ENCODE assay signal across 15 cellular contexts in the genomic region with DNA sequence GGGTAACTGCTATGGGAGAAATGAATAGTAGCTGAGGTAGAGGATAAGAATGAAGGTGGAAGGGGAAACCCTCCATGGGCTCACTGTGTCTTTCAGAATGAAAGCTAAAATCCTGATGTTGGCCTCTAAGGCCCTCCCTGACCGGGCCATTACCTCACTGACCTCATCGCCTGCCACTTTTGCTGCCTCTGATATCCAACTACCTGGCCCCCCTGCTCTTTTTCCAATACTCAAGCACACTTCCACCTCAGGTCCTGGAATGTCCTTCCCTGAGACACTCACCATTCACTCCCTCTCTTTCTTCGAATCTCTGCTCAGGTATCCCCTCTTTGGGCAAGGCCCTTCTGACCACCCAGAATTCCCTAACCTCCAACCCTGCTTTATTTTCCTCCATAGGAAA. TPM values are rescaled to one million over a fixed set of nuclear protein-coding genes. Genes with fewer than 3 reads are reported as not detected.
DNase-seq lines count a peak whose midpoint lies in the region; ATAC-seq and TF ChIP-seq lines count a peak whose summit lies in the region.
"Had no signal": no experiment of that assay in that cellular context is flagged by ENCODE, and none has a peak within 500 bp of the region (broad histone marks: within the 10 kb centered on the region; RNA-seq: fewer than 3 reads in every experiment).

No MANE protein-coding gene starts in this region.

- no peaks in the 10 kb centered on the region for H3K9me3 ChIP-seq in CD4-positive, CD25-positive, alpha-beta regulatory T cell (ENCODE audit: control insufficient read depth in 2 of 2, low read length in 2 of 2)
- no peaks in the 10 kb centered on the region for H3K9me3 ChIP-seq in lower lobe of right lung
- H3K9me3 ChIP-seq: suprapubic skin had no signal

- peaks cover 7% of the 10 kb centered on the region for H3K36me3 Mint-ChIP-seq in CD4-positive, CD25-positive, alpha-beta regulatory T cell
- H3K36me3 Mint-ChIP-seq in activated CD4-positive, alpha-beta memory T cell treated with anti-CD3 and anti-CD28 coated beads for 36 hours = peaks cover 39% of the 10 kb centered on the region

- H3K9me3 Mint-ChIP-seq in CD4-positive, CD25-positive, alpha-beta regulatory T cell = no peaks in the 10 kb centered on the region
- no peaks in the 10 kb centered on the region for H3K9me3 Mint-ChIP-seq in activated CD4-positive, alpha-beta memory T cell treated with anti-CD3 and anti-CD28 coated beads for 36 hours

- H3K4me1 ChIP-seq in CD4-positive, CD25-positive, alpha-beta regulatory T cell (ENCODE audit: control insufficient read depth, insufficient read depth, low read length, poor library complexity, severe bottlenecking) = peaks cover 56% of the 10 kb centered on the region
- peaks cover 31% of the 10 kb centered on the region for H3K4me1 ChIP-seq in lower lobe of right lung

- peak overlapping the region; percentile 94 for H3K4me3 ChIP-seq in CD4-positive, CD25-positive, alpha-beta regulatory T cell (ENCODE audit: low read depth, low read length)
- H3K4me3 ChIP-seq in lower lobe of right lung = no peak overlapping the region
- H3K4me3 ChIP-seq: suprapubic skin had no signal

- TF ChIP-seq CTCF in 22Rv1 (IDR thresholded peaks at IDR 0.05) (no peak), lower lobe of right lung (IDR thresholded peaks at IDR 0.05) (no peak)

- no peaks in the 10 kb centered on the region for H3K27me3 Mint-ChIP-seq in CD4-positive, CD25-positive, alpha-beta regulatory T cell
- no peaks in the 10 kb centered on the region for H3K27me3 Mint-ChIP-seq in activated CD4-positive, alpha-beta memory T cell treated with anti-CD3 and anti-CD28 coated beads for 36 hours

- H3K36me3 ChIP-seq in CD4-positive, CD25-positive, alpha-beta regulatory T cell (ENCODE audit: control insufficient read depth, insufficient read depth, low read length) = no peaks in the 10 kb centered on the region
- no peaks in the 10 kb centered on the region for H3K36me3 ChIP-seq in lower lobe of right lung
- H3K36me3 ChIP-seq: suprapubic skin had no signal

- no peak for ATAC-seq in CD4-positive, CD25-positive, alpha-beta regulatory T cell (ENCODE audit: low read depth in 2 of 2)
- no peak for ATAC-seq in lower lobe of right lung
- ATAC-seq in HG03469 (IDR thresholded peaks at IDR 0.05; ENCODE audit: unreplicated experiment) = no peak
- no peak for ATAC-seq in HG03159 (IDR thresholded peaks at IDR 0.05; ENCODE audit: unreplicated experiment)
- ATAC-seq: left ventricle myocardium superior had no signal

- H3K27me3 ChIP-seq in CD4-positive, CD25-positive, alpha-beta regulatory T cell (ENCODE audit: control insufficient read depth, insufficient read depth, low read length) = no peaks in the 10 kb centered on the region
- H3K27me3 ChIP-seq in lower lobe of right lung (ENCODE audit: low read depth) = no peaks in the 10 kb centered on the region

- H3K4me3 Mint-ChIP-seq in CD4-positive, CD25-positive, alpha-beta regulatory T cell = peak overlapping the region; percentile 24 to 96 (median 41)
- peak overlapping the region; percentile 99 for H3K4me3 Mint-ChIP-seq in activated CD4-positive, alpha-beta memory T cell treated with anti-CD3 and anti-CD28 coated beads for 36 hours

- no peak for DNase-seq in CD4-positive, CD25-positive, alpha-beta regulatory T cell
- DNase-seq in activated CD4-positive, alpha-beta memory T cell treated with anti-CD3 and anti-CD28 coated beads for 36 hours = no peak
- DNase-seq in lower lobe of right lung = no peak
- DNase-seq in NK-92 treated with Interleukin-12 subunit alpha and Interleukin-12 subunit beta, amount 100 ng/mL, for 24 hours (lab: John Stamatoyannopoulos, UW) = no peak
- DNase-seq in stimulated activated CD4-positive, alpha-beta T cell treated with anti-CD3 and anti-CD28 coated beads, Interleukin-4, amount 100 ng/mL, for 4 hours = no peak
- DNase-seq: amniotic stem cell, left ventricle myocardium superior, NCI-H146, NCI-H446 treated with DMSO at 0.1 percent for 48 hours, SHP77 treated with DMSO at 0.1 percent for 48 hours had no signal

- peaks cover 27 to 88% (median 63%) of the 10 kb centered on the region in 4 donors for H3K4me1 Mint-ChIP-seq in CD4-positive, CD25-positive, alpha-beta regulatory T cell
- H3K4me1 Mint-ChIP-seq in activated CD4-positive, alpha-beta memory T cell treated with anti-CD3 and anti-CD28 coated beads for 36 hours (ENCODE audit: low read depth) = peaks cover 64% of the 10 kb centered on the region

- H3K27ac ChIP-seq in 22Rv1 (peak overlapping the region; percentile 57), lower lobe of right lung (peak overlapping the region; percentile 77)
- H3K27ac ChIP-seq in CD4-positive, CD25-positive, alpha-beta regulatory T cell (ENCODE audit: insufficient read depth, low read length, poor library complexity, severe bottlenecking) = peak overlapping the region; percentile 95
- H3K27ac ChIP-seq: suprapubic skin had no signal

- intact Hi-C loops in activated CD4-positive, alpha-beta memory T cell treated with anti-CD3 and anti-CD28 coated beads for 36 hours (cut with micrococcal nuclease) = loop anchor here (1.0 to 10.0 kb wide), 4 partner anchors 34 to 396 kb away; partner anchors contain the start of gene NEK9
- intact Hi-C loops in lower lobe of right lung (cut with DNase I) = no loop called here

- POLR2A ChIA-PET in activated CD4-positive, alpha-beta memory T cell treated with anti-CD3 and anti-CD28 coated beads for 36 hours (lab: Charles Lee) = interaction anchor here (1.0 to 8.6 kb wide), 11 partner anchors 15 to 262 kb away, joined by 3 to 172 read pairs (median 12); no protein-coding TSS in a partner anchor

- CTCF ChIA-PET in activated CD4-positive, alpha-beta memory T cell treated with anti-CD3 and anti-CD28 coated beads for 36 hours (lab: Charles Lee) = interaction anchor here (0.7 to 11.1 kb wide), 8 partner anchors 16 to 641 kb away, joined by 3 to 88 read pairs (median 22); partner anchors contain the start of gene FLVCR2

- H3K27ac Mint-ChIP-seq in CD4-positive, CD25-positive, alpha-beta regulatory T cell = peak overlapping the region; percentile 66 to 98 (median 94)
- H3K27ac Mint-ChIP-seq in activated CD4-positive, alpha-beta memory T cell treated with anti-CD3 and anti-CD28 coated beads for 36 hours = peak overlapping the region; percentile 100

RNA-seq across cellular contexts. Expression of gene BATF, which starts 1.4 kb away (rescaled TPM):
- 50.7 TPM for total RNA-seq in CD4-positive, CD25-positive, alpha-beta regulatory T cell
- 100 to 1,000 TPM in 3 of 4 donors, 10 to 100 TPM in 1; 86.8 to 119 (median 109) TPM for polyA plus RNA-seq in CD4-positive, CD25-positive, alpha-beta regulatory T cell
- total RNA-seq in activated CD4-positive, alpha-beta memory T cell treated with anti-CD3 and anti-CD28 coated beads for 36 hours = 100 to 1,000 TPM; 171 to 182 TPM
- total RNA-seq in lower lobe of right lung = 6.7 TPM
- total RNA-seq: endothelial cell of umbilical vein had no signal
- polyA plus RNA-seq: endothelial cell of umbilical vein had no signal

RNA-seq across cellular contexts. Expression of gene FLVCR2, which starts 57.6 kb away (rescaled TPM):
- 5.4 TPM for total RNA-seq in CD4-positive, CD25-positive, alpha-beta regulatory T cell
- 1 to 10 TPM; 4.4 to 7.7 (median 6.0) TPM for polyA plus RNA-seq in CD4-positive, CD25-positive, alpha-beta regulatory T cell
- total RNA-seq in activated CD4-positive, alpha-beta memory T cell treated with anti-CD3 and anti-CD28 coated beads for 36 hours = 1 to 10 TPM; 2.8 to 7.6 TPM
- 42.4 TPM for total RNA-seq in lower lobe of right lung
